In genomic region chr18:3624818-3625716, GRCh38 we compare ENCODE assay signal across 9 cellular contexts.
DNase-seq lines count a peak whose midpoint lies in the region; ATAC-seq and TF ChIP-seq lines count a peak whose summit lies in the region.
"Had no signal": no experiment of that assay in that cellular context is flagged by ENCODE, and none has a peak within 500 bp of the region (broad histone marks: within the 10 kb centered on the region; RNA-seq: fewer than 3 reads in every experiment).

No MANE protein-coding gene starts in this region.

- dilution Hi-C loops in mammary epithelial cell (cut with HindIII; ENCODE audit: low sequenced_read_pairs), result loop anchor here (5.0 kb wide), 1 partner anchor 37 kb away; no protein-coding TSS in a partner anchor

- H3K27ac ChIP-seq in mammary epithelial cell (ENCODE audit: insufficient read depth, low read depth, low read length) (peak overlapping the region; percentile 100), lung (ENCODE audit: low read depth in 1 of 2, low read length in 1 of 2) (peak overlapping the region; percentile 83 to 88)
- H3K27ac ChIP-seq: 22Rv1 had no signal

- no peaks in the 10 kb centered on the region for H3K9me3 ChIP-seq in mammary epithelial cell (replicated peaks; ENCODE audit: insufficient read depth, low read length)
- no peaks in the 10 kb centered on the region for H3K9me3 ChIP-seq in lung (ENCODE audit: control insufficient read depth in 2 of 2, insufficient read depth in 1 of 2, low read length in 1 of 2)

- H3K27me3 ChIP-seq in mammary epithelial cell (ENCODE audit: insufficient read depth, low read length), result no peaks in the 10 kb centered on the region
- H3K27me3 ChIP-seq in lung (ENCODE audit: control insufficient read depth, insufficient read depth), result no peaks in the 10 kb centered on the region

- peak overlapping the region; percentile 35 to 43 (median 39) for H3K4me3 ChIP-seq in mammary epithelial cell (replicated peaks in 1 of 3; ENCODE audit: insufficient read depth in 1 of 3, low read depth in 2 of 3, low read length in 3 of 3)
- H3K4me3 ChIP-seq in lung, result no peak overlapping the region

- peak overlapping the region; percentile 87 for H3K4me2 ChIP-seq in mammary epithelial cell (ENCODE audit: insufficient read depth, low read depth, low read length)

- in situ Hi-C loops in mammary epithelial cell (cut with MboI; ENCODE audit: low sequenced_read_pairs in 2 of 2), result no loop called here

- peak overlapping the region; percentile 98 for H3K9ac ChIP-seq in mammary epithelial cell (ENCODE audit: insufficient read depth, low read length)

- H3K4me1 ChIP-seq in mammary epithelial cell (ENCODE audit: insufficient read depth, low read length), result peaks cover 40% of the 10 kb centered on the region
- peaks cover 8 to 15% of the 10 kb centered on the region in 2 donors for H3K4me1 ChIP-seq in lung (ENCODE audit: control insufficient read depth in 2 of 2, insufficient read depth in 2 of 2, low read length in 2 of 2)

- ATAC-seq in lung (ENCODE audit: insufficient read depth, low FRiP score) (peak; percentile 61), HG02571 (IDR thresholded peaks at IDR 0.05; ENCODE audit: unreplicated experiment) (no peak)

- intact Hi-C loops in mammary epithelial cell (cut with micrococcal nuclease), result loop anchor here (1.0 kb wide), 5 partner anchors 22 to 176 kb away; no protein-coding TSS in a partner anchor

- DNase-seq in DMS 273 (lab: John Stamatoyannopoulos, UW; ENCODE audit: unreplicated experiment) (peak; percentile 37), DMS 273 treated with DMSO at 0.1 percent for 48 hours (lab: John Stamatoyannopoulos, UW) (no peak), T-helper 9 cell (peak; percentile 26), mammary epithelial cell (peak; percentile 97), lung (ENCODE audit: low spot score) (peak; percentile 39), globus pallidus (ENCODE audit: low spot score) (no peak)
- DNase-seq in stimulated activated CD8-positive, alpha-beta memory T cell treated with anti-CD3 and anti-CD28 coated beads, Interleukin-4, amount 100 ng/mL, for 24 hours (ENCODE audit: low read depth), result peak; percentile 42

- H2AFZ ChIP-seq in mammary epithelial cell (ENCODE audit: low read depth, low read length), result peak overlapping the region; percentile 46

- CTCF ChIA-PET in mammary epithelial cell (lab: Charles Lee; ENCODE audit: low non-redundant PET), result interaction anchor here (0.5 kb wide), 1 partner anchor 31 kb away, joined by 27 read pairs; no protein-coding TSS in a partner anchor

- no peaks in the 10 kb centered on the region for H3K36me3 ChIP-seq in mammary epithelial cell (ENCODE audit: insufficient read depth, low read length)
- no peaks in the 10 kb centered on the region for H3K36me3 ChIP-seq in lung (ENCODE audit: control insufficient read depth in 2 of 2, insufficient read depth in 2 of 2, low read length in 2 of 2)

- WGBS in mammary epithelial cell (ENCODE audit: low coverage, missing lambda C conversion rate), result 3% methylated on average over 11 of the region's 11 CpGs
- WGBS in lung, 2 donors, result 50 to 58% methylated on average over 11 of the region's 11 CpGs

- H4K20me1 ChIP-seq in mammary epithelial cell (ENCODE audit: insufficient read depth, low read length), result no peaks in the 10 kb centered on the region

- H3K79me2 ChIP-seq in mammary epithelial cell (ENCODE audit: insufficient read depth, low read length), result no peaks in the 10 kb centered on the region

- no TSS peak for BruUV-seq in mammary epithelial cell (replicated peaks; lab: Mats Ljungman, UMichigan)

- TF ChIP-seq CTCF in mammary epithelial cell (conservative IDR thresholded peaks at IDR 0.05 in 1 of 2, IDR thresholded peaks at IDR 0.05 in 1 of 2; ENCODE audit: extremely low read depth in 1 of 2, insufficient read depth in 1 of 2, low read depth in 1 of 2, low read length in 2 of 2), result no peak
- TF ChIP-seq CTCF in lung (IDR thresholded peaks at IDR 0.05; ENCODE audit: control extremely low read depth, extremely low read depth), result no peak

Comparison
In these comparisons a context has a peak if more than half of its experiments do, and no peak if none do; other contexts are left out.
1. DNase-seq: peak in DMS 273 (single experiment), T-helper 9 cell (single experiment), mammary epithelial cell (single experiment), lung (single experiment) and stimulated activated CD8-positive, alpha-beta memory T cell treated with anti-CD3 and anti-CD28 coated beads, Interleukin-4, amount 100 ng/mL, for 24 hours (single experiment); none in DMS 273 treated with DMSO at 0.1 percent for 48 hours (single experiment) and globus pallidus (single experiment).